Comparison of ENCODE assay signal across 9 cellular contexts in the genomic region with DNA sequence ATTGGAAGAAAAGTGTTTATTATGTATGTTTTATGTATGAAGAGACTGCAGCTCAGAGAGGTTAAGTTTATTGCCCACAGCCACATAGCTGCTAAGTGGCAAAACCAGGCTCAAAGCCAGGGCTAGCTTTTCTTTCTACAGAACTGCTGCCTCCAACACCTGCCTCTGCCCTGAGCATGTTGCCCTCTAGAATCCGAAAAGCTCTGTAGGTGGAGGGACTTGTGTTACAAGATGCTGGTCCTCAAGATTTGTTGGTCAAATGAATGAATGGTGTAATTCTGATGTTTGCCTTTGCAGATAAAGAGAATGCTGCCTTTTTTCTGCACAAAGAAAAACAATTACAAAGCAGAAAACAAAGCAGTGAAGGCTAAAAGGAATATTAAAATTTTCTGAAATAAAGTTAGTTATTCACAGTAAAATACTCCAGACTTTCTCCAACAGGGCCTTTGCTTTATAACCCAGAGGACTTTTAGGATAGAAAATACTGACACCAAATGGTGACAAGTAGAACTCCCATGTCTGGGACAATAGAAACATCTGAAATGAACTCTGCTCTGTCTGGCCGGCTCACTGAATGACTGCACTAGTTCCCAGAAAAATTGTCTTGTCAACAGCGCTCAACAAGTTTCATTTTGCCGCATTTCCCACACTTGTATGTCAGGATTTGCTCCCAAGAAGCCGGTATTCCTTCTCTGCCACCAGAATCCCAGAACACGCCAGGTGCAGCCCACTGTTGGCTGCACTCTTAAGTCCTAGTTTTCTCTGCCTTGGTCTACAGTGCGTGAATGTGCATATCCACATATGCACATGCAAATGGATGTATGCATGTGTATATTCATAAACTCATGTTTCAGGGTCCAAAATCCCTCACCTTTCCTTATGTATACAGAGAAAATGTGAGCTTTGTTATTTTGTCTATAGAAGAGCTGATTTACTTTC. TPM values are rescaled to one million over a fixed set of nuclear protein-coding genes. Genes with fewer than 3 reads are reported as not detected.
A peak's percentile ranks its signal among the peaks of the same experiment; 100 is the strongest.
DNase-seq lines count a peak whose midpoint lies in the region; ATAC-seq and TF ChIP-seq lines count a peak whose summit lies in the region.
"Had no signal": no experiment of that assay in that cellular context is flagged by ENCODE, and none has a peak within 500 bp of the region (broad histone marks: within the 10 kb centered on the region; RNA-seq: fewer than 3 reads in every experiment).

No MANE protein-coding gene starts in this region.

- in situ Hi-C loops in Panc1 (cut with HindIII; ENCODE audit: low pct_unique_long_range_greater_than_20kb, low sequenced_read_pairs): no loop called here

- no peak overlapping the region for H3K27ac ChIP-seq in CD4-positive, alpha-beta T cell (ENCODE audit: low read depth, low read length)
- H3K27ac ChIP-seq in Panc1 (ENCODE audit: low read length): no peak overlapping the region

- no peak overlapping the region for H3K4me3 Mint-ChIP-seq in CD4-positive, alpha-beta T cell
- no peak overlapping the region for H3K4me3 Mint-ChIP-seq in nephron progenitor cell

- peak in 2 of 10 experiments; percentile 2 to 7 for DNase-seq in CD4-positive, alpha-beta T cell
- DNase-seq in Panc1 (ENCODE audit: low read depth, low spot score): peak; percentile 22
- DNase-seq in epithelial cell of esophagus (ENCODE audit: low read depth): peak; percentile 68
- peak; percentile 25 for DNase-seq in nephron progenitor cell
- DNase-seq in HuH-7.5 (ENCODE audit: low spot score): no peak

- no peaks in the 10 kb centered on the region for H3K27me3 ChIP-seq in CD4-positive, alpha-beta T cell (ENCODE audit: control insufficient read depth, insufficient read depth, low read length)
- H3K27me3 ChIP-seq in Panc1 (ENCODE audit: control insufficient read depth, insufficient read depth, low read length): peaks cover 48% of the 10 kb centered on the region

- peak overlapping the region; percentile 5 for H3K27ac Mint-ChIP-seq in CD4-positive, alpha-beta T cell
- no peak overlapping the region for H3K27ac Mint-ChIP-seq in nephron progenitor cell

- H3K4me1 Mint-ChIP-seq in CD4-positive, alpha-beta T cell (ENCODE audit: low read depth): peaks cover 34% of the 10 kb centered on the region
- peaks cover 4% of the 10 kb centered on the region for H3K4me1 Mint-ChIP-seq in nephron progenitor cell

- POLR2A ChIA-PET in CD4-positive, alpha-beta T cell (lab: Charles Lee): interaction anchor here (0.6 to 1.9 kb wide), 5 partner anchors 13 to 277 kb away, joined by 3 to 5 read pairs (median 4); no protein-coding TSS in a partner anchor
- POLR2A ChIA-PET in Panc1 (lab: Charles Lee): no interaction called here

- no peaks in the 10 kb centered on the region for H3K4me1 ChIP-seq in Panc1 (ENCODE audit: control insufficient read depth, insufficient read depth, low read length)

- H3K4me3 ChIP-seq in Panc1 (ENCODE audit: low read depth in 2 of 2, low read length in 2 of 2): no peak overlapping the region
- no peak overlapping the region for H3K4me3 ChIP-seq in epithelial cell of esophagus (ENCODE audit: low read length)

- TF ChIP-seq CTCF in CD4-positive, alpha-beta T cell (IDR thresholded peaks at IDR 0.05): peak; percentile 48
- TF ChIP-seq CTCF in Panc1 (IDR thresholded peaks at IDR 0.05) (peak; percentile 72), epithelial cell of esophagus (IDR thresholded peaks at IDR 0.05; ENCODE audit: insufficient read depth, low read depth, low read length, missing control alignments) (peak; percentile 68), nephron progenitor cell (IDR thresholded peaks at IDR 0.05) (peak; percentile 57)

- CTCF ChIA-PET in CD4-positive, alpha-beta T cell (lab: Charles Lee): interaction anchor here (2.5 kb wide), 1 partner anchor 63 kb away, joined by 9 read pairs; no protein-coding TSS in a partner anchor
- CTCF ChIA-PET in Panc1 (lab: Charles Lee): interaction anchor here (1.4 to 2.1 kb wide), 2 partner anchors 64 to 276 kb away, joined by 7 read pairs; no protein-coding TSS in a partner anchor

- no peaks in the 10 kb centered on the region for H3K36me3 ChIP-seq in Panc1 (ENCODE audit: control insufficient read depth, insufficient read depth, low read length)

- BruUV-seq in Panc1 (replicated peaks; lab: Mats Ljungman, UMichigan): no TSS peak

- H3K27me3 Mint-ChIP-seq in CD4-positive, alpha-beta T cell: no peaks in the 10 kb centered on the region
- no peaks in the 10 kb centered on the region for H3K27me3 Mint-ChIP-seq in nephron progenitor cell (ENCODE audit: low read depth, poor library complexity)

- intact Hi-C loops in CD4-positive, alpha-beta T cell (cut with DNase I, micrococcal nuclease): loop anchor here (1.0 to 10.0 kb wide), 5 partner anchors 64 to 276 kb away; a partner anchor contains a TSS
- intact Hi-C loops in Panc1 (cut with micrococcal nuclease; ENCODE audit: unreplicated experiment): loop anchor here (1.0 to 2.0 kb wide), 2 partner anchors 64 to 276 kb away; no protein-coding TSS in a partner anchor

- H3K9me3 Mint-ChIP-seq in CD4-positive, alpha-beta T cell: no peaks in the 10 kb centered on the region
- no peaks in the 10 kb centered on the region for H3K9me3 Mint-ChIP-seq in nephron progenitor cell

- no peaks in the 10 kb centered on the region for H3K9me3 ChIP-seq in CD4-positive, alpha-beta T cell (ENCODE audit: control insufficient read depth, low read length)
- H3K9me3 ChIP-seq in Panc1 (ENCODE audit: control insufficient read depth, insufficient read depth, low read depth, low read length): no peaks in the 10 kb centered on the region

- ATAC-seq in CD4-positive, alpha-beta T cell (ENCODE audit: poor library complexity): no peak
- ATAC-seq in GM18858 (IDR thresholded peaks at IDR 0.05; ENCODE audit: unreplicated experiment) (peak; percentile 33), HG03442 (IDR thresholded peaks at IDR 0.05; ENCODE audit: unreplicated experiment) (peak; percentile 55), Panc1 (peak; percentile 96), HG03159 (IDR thresholded peaks at IDR 0.05; ENCODE audit: unreplicated experiment) (no peak)

- no peaks in the 10 kb centered on the region for H3K36me3 Mint-ChIP-seq in CD4-positive, alpha-beta T cell (ENCODE audit: low read depth)
- H3K36me3 Mint-ChIP-seq in nephron progenitor cell (ENCODE audit: low read depth): no peaks in the 10 kb centered on the region

RNA-seq across cellular contexts. Expression of a gene that starts 11.0 kb away (rescaled TPM):
- total RNA-seq in CD4-positive, alpha-beta T cell: under 1 TPM in 1 of 2 experiments, not detected in 1; 0.11 TPM
- total RNA-seq in Panc1 (2021; ENCODE audit: unreplicated experiment): not detected
- polyA plus RNA-seq in Panc1 (2012; ENCODE audit: insufficient read length): not detected
- total RNA-seq: T-helper 2 cell treated with Interferon-gamma antibody and Interleukin-4, amounts not matched to agents 100 ng/mL and 5 ng/mL, for 36 hours had no signal

RNA-seq across cellular contexts. Expression of a gene that starts 21.9 kb away (rescaled TPM):
- not detected for total RNA-seq in CD4-positive, alpha-beta T cell
- 0.10 TPM for total RNA-seq in Panc1 (2021; ENCODE audit: unreplicated experiment)
- not detected for polyA plus RNA-seq in Panc1 (2012; ENCODE audit: insufficient read length)
- total RNA-seq: T-helper 2 cell treated with Interferon-gamma antibody and Interleukin-4, amounts not matched to agents 100 ng/mL and 5 ng/mL, for 36 hours had no signal

Comparison
In these comparisons a context has a peak if more than half of its experiments do, and no peak if none do; other contexts are left out.
1. ATAC-seq: peak in GM18858 (single experiment), HG03442 (single experiment) and Panc1 (single experiment); none in CD4-positive, alpha-beta T cell (single experiment) and HG03159 (single experiment).
2. Peak in every context shown above with its lines, with median percentiles within 50 percentile points of each other: CTCF ChIP-seq.